24 cellular contexts compared by ENCODE assay signal in the genomic region with DNA sequence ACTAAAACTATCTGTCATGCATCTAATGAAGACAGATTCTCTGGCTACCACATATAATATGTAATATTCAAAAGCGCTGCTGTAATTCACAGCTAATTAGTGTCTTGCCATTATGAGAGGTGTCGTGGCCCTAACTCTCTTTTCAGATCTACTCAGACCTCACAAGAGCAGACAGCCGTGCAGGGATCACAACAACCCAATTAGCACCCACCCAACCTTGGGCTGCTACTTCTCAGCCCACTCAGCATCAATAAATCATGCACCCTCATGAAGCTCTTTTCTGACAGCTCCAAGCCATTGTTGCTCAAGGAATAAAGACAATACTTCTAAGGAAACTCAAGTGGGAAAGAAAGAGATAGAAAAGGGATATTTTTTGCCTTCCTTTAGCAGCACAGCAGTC.
"Had no signal": no experiment of that assay in that cellular context is flagged by ENCODE, and none has a peak within 500 bp of the region (broad histone marks: within the 10 kb centered on the region; RNA-seq: fewer than 3 reads in every experiment).

No MANE protein-coding gene starts in this region.

- H3K4me3 ChIP-seq: hepatocyte, left ventricle myocardium inferior, lung, neural progenitor cell, psoas muscle, right atrium auricular region, skin epidermis, suprapubic skin, thoracic aorta, tibial artery, uterus had no signal

- H3K9ac ChIP-seq: neural progenitor cell, parathyroid adenoma had no signal

- H2AFZ ChIP-seq: hepatocyte, neural progenitor cell, parathyroid adenoma had no signal

- ATAC-seq: left colon, natural killer cell, psoas muscle, sciatic nerve had no signal

- H3K4me2 ChIP-seq: hepatocyte, neural progenitor cell had no signal

- H3K79me2 ChIP-seq: parathyroid adenoma had no signal

- DNase-seq: islet precursor cell; kidney glomerular epithelial cell; left colon; left ventricle myocardium inferior; mesendoderm; naive B cell; natural killer cell; nephron progenitor cell; occipital lobe; psoas muscle; stimulated activated CD4-positive, alpha-beta T cell treated with anti-CD3 and anti-CD28 coated beads, Interleukin-4, amount 100 ng/mL, for 24 hours; stimulated activated naive CD4-positive, alpha-beta T cell; tibial artery; uterus had no signal

- H3K27ac ChIP-seq: hepatocyte, left ventricle myocardium inferior, neural progenitor cell, neutrophil, parathyroid adenoma, psoas muscle, right atrium auricular region, skin epidermis, suprapubic skin, thoracic aorta, tibial artery, uterus had no signal

- H3K27me3 ChIP-seq: hepatocyte, neural progenitor cell, neutrophil, right atrium auricular region, suprapubic skin, tibial artery, uterus had no signal

- H3K4me1 ChIP-seq: parathyroid adenoma, psoas muscle, right atrium auricular region, suprapubic skin, uterus had no signal

- H3K36me3 ChIP-seq: neural progenitor cell, neutrophil, right atrium auricular region, suprapubic skin, thoracic aorta, uterus had no signal

- H3K9me3 ChIP-seq: left ventricle myocardium inferior, neutrophil, psoas muscle, right atrium auricular region, suprapubic skin, thoracic aorta, tibial artery, uterus had no signal
